8 cellular contexts compared by ENCODE assay signal in genomic region chr10:121921541-121921940, GRCh38. TPM values are rescaled to one million over a fixed set of nuclear protein-coding genes. Genes with fewer than 3 reads are reported as not detected.
DNase-seq lines count a peak whose midpoint lies in the region; ATAC-seq, FAIRE-seq and TF ChIP-seq lines count a peak whose summit lies in the region.
"Not testable (repeated sequence)": the region's sequence is repeated elsewhere in the genome, so short reads cannot be mapped to it uniquely, and the experiment has no call there.

No MANE protein-coding gene starts in this region.

- not testable (repeated sequence) for H3K9me3 Mint-ChIP-seq in astrocyte (ENCODE audit: unreplicated experiment); endodermal cell; neural progenitor cell

- ATAC-seq in Right ventricle myocardium superior (ENCODE audit: poor library complexity): peak; percentile 26

- FAIRE-seq in astrocyte (lab: Jason Lieb, UNC): not testable (repeated sequence)

- 74 to 78% methylated on average over 5 to 7 of the region's 7 CpGs for WGBS in endodermal cell (ENCODE audit: insufficient coverage in 1 of 2, insufficient read length in 1 of 2), 2 experiments

- peaks cover 18% of the 10 kb centered on the region for H3F3A ChIP-seq in neural progenitor cell (ENCODE audit: low read depth)

- H3K27ac ChIP-seq in astrocyte (ENCODE audit: low read depth, low read length): not testable (repeated sequence)
- H3K27ac ChIP-seq in endodermal cell (ENCODE audit: low read depth, low read length) (peak overlapping the region; percentile 92), neural progenitor cell (peak overlapping the region; percentile 65)

- H3K9ac ChIP-seq in astrocyte (ENCODE audit: low read length); endodermal cell (ENCODE audit: extremely low read depth, low read length, poor library complexity, severe bottlenecking); neural progenitor cell: not testable (repeated sequence)

- not testable (repeated sequence) for H3K27me3 Mint-ChIP-seq in astrocyte (ENCODE audit: low read depth, unreplicated experiment); endodermal cell (ENCODE audit: insufficient read depth); neural progenitor cell (ENCODE audit: insufficient read depth, low read depth)

- not testable (repeated sequence) for H2AFZ ChIP-seq in astrocyte (ENCODE audit: low read depth, low read length); neural progenitor cell (replicated peaks)

- H3K4me1 Mint-ChIP-seq in astrocyte (ENCODE audit: low read depth, unreplicated experiment); endodermal cell: not testable (repeated sequence)
- H3K4me1 Mint-ChIP-seq in neural progenitor cell: peaks cover 37% of the 10 kb centered on the region

- H3K4me3 Mint-ChIP-seq in astrocyte (ENCODE audit: unreplicated experiment); endodermal cell: not testable (repeated sequence)
- peak overlapping the region; percentile 60 for H3K4me3 Mint-ChIP-seq in neural progenitor cell

- peaks cover 15% of the 10 kb centered on the region for H3K36me3 Mint-ChIP-seq in astrocyte (ENCODE audit: low read depth, unreplicated experiment)
- H3K36me3 Mint-ChIP-seq in endodermal cell (ENCODE audit: low read depth): peaks cover 54% of the 10 kb centered on the region
- H3K36me3 Mint-ChIP-seq in neural progenitor cell: peaks cover 23% of the 10 kb centered on the region

- DNase-seq in DMS 273 (lab: John Stamatoyannopoulos, UW; ENCODE audit: unreplicated experiment) (peak; percentile 35), RPMI7951 (ENCODE audit: low read depth) (peak; percentile 10), astrocyte (ENCODE audit: low read depth) (peak; percentile 23), islet precursor cell (peak; percentile 59), neural progenitor cell (ENCODE audit: low spot score) (peak; percentile 64), superior temporal gyrus (ENCODE audit: extremely low spot score) (peak; percentile 61)
- not testable (repeated sequence) for DNase-seq in endodermal cell, Right ventricle myocardium superior

- not testable (repeated sequence) for H3K27me3 ChIP-seq in astrocyte (ENCODE audit: insufficient read depth, low read length); endodermal cell (ENCODE audit: control insufficient read depth, insufficient read depth, low read length, poor library complexity, severe bottlenecking); neural progenitor cell

- H3K4me3 ChIP-seq in astrocyte (ENCODE audit: insufficient read depth, low read depth, low read length); endodermal cell (ENCODE audit: low read length): not testable (repeated sequence)
- peak overlapping the region; percentile 5 for H3K4me3 ChIP-seq in neural progenitor cell

- H4K20me1 ChIP-seq in astrocyte (ENCODE audit: insufficient read depth, low read length); neural progenitor cell (ENCODE audit: low read depth): not testable (repeated sequence)

- H3K36me3 ChIP-seq in astrocyte (ENCODE audit: insufficient read depth, low read length); neural progenitor cell: not testable (repeated sequence)
- H3K36me3 ChIP-seq in endodermal cell (ENCODE audit: control insufficient read depth, insufficient read depth, low read length): peaks cover 50% of the 10 kb centered on the region

- TF ChIP-seq CTCF in astrocyte (IDR thresholded peaks at IDR 0.05; ENCODE audit: insufficient read depth, low read depth, low read length); endodermal cell (conservative IDR thresholded peaks at IDR 0.05); neural progenitor cell (IDR thresholded peaks at IDR 0.05): not testable (repeated sequence)

- not testable (repeated sequence) for H3K4me1 ChIP-seq in astrocyte (ENCODE audit: insufficient read depth, low read length); endodermal cell (ENCODE audit: control insufficient read depth, insufficient read depth, low read length)
- peaks cover 18% of the 10 kb centered on the region for H3K4me1 ChIP-seq in neural progenitor cell

- H3K9me3 ChIP-seq in astrocyte (ENCODE audit: insufficient read depth, low read depth, low read length); endodermal cell (ENCODE audit: control insufficient read depth, low read length); neural progenitor cell (ENCODE audit: low read depth): not testable (repeated sequence)

- not testable (repeated sequence) for H3K4me2 ChIP-seq in astrocyte (ENCODE audit: low read length)
- peak overlapping the region; percentile 69 for H3K4me2 ChIP-seq in neural progenitor cell

- intact Hi-C loops in Right ventricle myocardium superior (cut with DNase I): not testable (repeated sequence)

- H3K79me2 ChIP-seq in astrocyte (ENCODE audit: insufficient read depth, low read length) (peaks cover 31% of the 10 kb centered on the region), neural progenitor cell (ENCODE audit: low read depth) (peaks cover 74% of the 10 kb centered on the region)

- H3K27ac Mint-ChIP-seq in astrocyte (ENCODE audit: unreplicated experiment): peak overlapping the region; percentile 82
- H3K27ac Mint-ChIP-seq in endodermal cell: peak overlapping the region; percentile 27
- H3K27ac Mint-ChIP-seq in neural progenitor cell: peak overlapping the region; percentile 89

RNA-seq across cellular contexts. Expression of gene ATE1, which starts 6.3 kb away (rescaled TPM):
- total RNA-seq in RPMI7951 (2014; rRNA removed; shearing (Covaris generic)): 16.8 and 18.4 TPM in 2 replicates
- total RNA-seq in astrocyte (21.1 and 22.6 TPM in 2 replicates), endodermal cell (10 to 100 TPM; 31.2 to 32.2 TPM), Right ventricle myocardium superior (34.6 TPM), neural progenitor cell (ENCODE audit: low replicate concordance) (26.4 and 57.2 TPM in 2 replicates)
- polyA plus RNA-seq in endodermal cell (2013, experiment 1 of 2): 24.4 TPM
- 18.4 TPM for polyA plus RNA-seq in endodermal cell (2013, experiment 2 of 2)

RNA-seq across cellular contexts. Expression of gene NSMCE4A, which starts 53.5 kb away (rescaled TPM):
- 78.8 and 94.9 TPM in 2 replicates for total RNA-seq in RPMI7951 (2014; rRNA removed; shearing (Covaris generic))
- 9.5 and 13.1 TPM in 2 replicates for total RNA-seq in astrocyte
- 10 to 100 TPM; 55.3 to 69.7 TPM for total RNA-seq in endodermal cell
- polyA plus RNA-seq in endodermal cell (2013, experiment 1 of 2): 79.2 TPM
- polyA plus RNA-seq in endodermal cell (2013, experiment 2 of 2): 76.0 TPM
- 23.7 TPM for total RNA-seq in Right ventricle myocardium superior
- 159 and 223 TPM in 2 replicates for total RNA-seq in neural progenitor cell (ENCODE audit: low replicate concordance)

Comparison
In these comparisons a context has a peak if more than half of its experiments do, and no peak if none do; other contexts are left out.
1. H3K27ac Mint-ChIP-seq: peak in every context shown above with its lines; median percentile 89 in neural progenitor cell; 82 in astrocyte; 27 in endodermal cell.